In genomic region chr10:73246783-73247508, GRCh38 we compare ENCODE assay signal across 1 cellular context.
TF ChIP-seq lines count a peak whose summit lies in the region.

Gene DNAJC9 (minus strand): TSS chr10:73247255. CDS start chr10:73247189, 66 bp downstream.

TF ChIP-seq in GM12878, 131 proteins besides CTCF, POLR2A, EP300 and RAD21 (continued from another document and continues in another):
- TF ChIP-seq, protein P1, sequence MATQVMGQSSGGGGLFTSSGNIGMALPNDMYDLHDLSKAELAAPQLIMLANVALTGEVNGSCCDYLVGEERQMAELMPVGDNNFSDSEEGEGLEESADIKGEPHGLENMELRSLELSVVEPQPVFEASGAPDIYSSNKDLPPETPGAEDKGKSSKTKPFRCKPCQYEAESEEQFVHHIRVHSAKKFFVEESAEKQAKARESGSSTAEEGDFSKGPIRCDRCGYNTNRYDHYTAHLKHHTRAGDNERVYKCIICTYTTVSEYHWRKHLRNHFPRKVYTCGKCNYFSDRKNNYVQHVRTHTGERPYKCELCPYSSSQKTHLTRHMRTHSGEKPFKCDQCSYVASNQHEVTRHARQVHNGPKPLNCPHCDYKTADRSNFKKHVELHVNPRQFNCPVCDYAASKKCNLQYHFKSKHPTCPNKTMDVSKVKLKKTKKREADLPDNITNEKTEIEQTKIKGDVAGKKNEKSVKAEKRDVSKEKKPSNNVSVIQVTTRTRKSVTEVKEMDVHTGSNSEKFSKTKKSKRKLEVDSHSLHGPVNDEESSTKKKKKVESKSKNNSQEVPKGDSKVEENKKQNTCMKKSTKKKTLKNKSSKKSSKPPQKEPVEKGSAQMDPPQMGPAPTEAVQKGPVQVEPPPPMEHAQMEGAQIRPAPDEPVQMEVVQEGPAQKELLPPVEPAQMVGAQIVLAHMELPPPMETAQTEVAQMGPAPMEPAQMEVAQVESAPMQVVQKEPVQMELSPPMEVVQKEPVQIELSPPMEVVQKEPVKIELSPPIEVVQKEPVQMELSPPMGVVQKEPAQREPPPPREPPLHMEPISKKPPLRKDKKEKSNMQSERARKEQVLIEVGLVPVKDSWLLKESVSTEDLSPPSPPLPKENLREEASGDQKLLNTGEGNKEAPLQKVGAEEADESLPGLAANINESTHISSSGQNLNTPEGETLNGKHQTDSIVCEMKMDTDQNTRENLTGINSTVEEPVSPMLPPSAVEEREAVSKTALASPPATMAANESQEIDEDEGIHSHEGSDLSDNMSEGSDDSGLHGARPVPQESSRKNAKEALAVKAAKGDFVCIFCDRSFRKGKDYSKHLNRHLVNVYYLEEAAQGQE (IDR thresholded peaks at IDR 0.05; ENCODE audit: low read depth, low read length), result no peak
- TF ChIP-seq ASH2L (IDR thresholded peaks at IDR 0.05; ENCODE audit: borderline replicate concordance, low read depth) (0 out of 2 replicates have a peak, but pooled peaks have one; percentile 52), YBX1 (IDR thresholded peaks at IDR 0.05) (no peak), MTA3 (IDR thresholded peaks at IDR 0.05; ENCODE audit: borderline replicate concordance, low read length) (no peak), FOXM1 (IDR thresholded peaks at IDR 0.05; ENCODE audit: low read depth, low read length) (peak; percentile 41; the same call in 1 of the 2 replicates), BMI1 (IDR thresholded peaks at IDR 0.05; ENCODE audit: borderline replicate concordance) (no peak), SPI1 (IDR thresholded peaks at IDR 0.05; ENCODE audit: borderline replicate concordance, insufficient read depth, low read depth, low read length) (no peak), E2F4 (IDR thresholded peaks at IDR 0.05; ENCODE audit: low read depth, low read length) (peak; percentile 84), MYB (IDR thresholded peaks at IDR 0.05; ENCODE audit: borderline replicate concordance, low read depth, low read length) (no peak), ZNF274 (IDR thresholded peaks at IDR 0.05; ENCODE audit: insufficient read depth, insufficient read length) (no peak), CBX5 (IDR thresholded peaks at IDR 0.05; ENCODE audit: low read depth) (peak; percentile 26; the same call in 1 of the 2 replicates), HCFC1 (IDR thresholded peaks at IDR 0.05; ENCODE audit: low read length) (peak; percentile 62), CHD2 (IDR thresholded peaks at IDR 0.05; ENCODE audit: borderline replicate concordance, low read depth, low read length) (peak; percentile 61), IRF4 (IDR thresholded peaks at IDR 0.05; ENCODE audit: low read depth, low read length) (no peak)
- TF ChIP-seq, protein P2, sequence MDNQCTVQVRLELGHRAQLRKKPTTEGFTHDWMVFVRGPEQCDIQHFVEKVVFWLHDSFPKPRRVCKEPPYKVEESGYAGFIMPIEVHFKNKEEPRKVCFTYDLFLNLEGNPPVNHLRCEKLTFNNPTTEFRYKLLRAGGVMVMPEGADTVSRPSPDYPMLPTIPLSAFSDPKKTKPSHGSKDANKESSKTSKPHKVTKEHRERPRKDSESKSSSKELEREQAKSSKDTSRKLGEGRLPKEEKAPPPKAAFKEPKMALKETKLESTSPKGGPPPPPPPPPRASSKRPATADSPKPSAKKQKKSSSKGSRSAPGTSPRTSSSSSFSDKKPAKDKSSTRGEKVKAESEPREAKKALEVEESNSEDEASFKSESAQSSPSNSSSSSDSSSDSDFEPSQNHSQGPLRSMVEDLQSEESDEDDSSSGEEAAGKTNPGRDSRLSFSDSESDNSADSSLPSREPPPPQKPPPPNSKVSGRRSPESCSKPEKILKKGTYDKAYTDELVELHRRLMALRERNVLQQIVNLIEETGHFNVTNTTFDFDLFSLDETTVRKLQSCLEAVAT (IDR thresholded peaks at IDR 0.05), result peak; percentile 14; the same call in 1 of the 2 replicates
- TF ChIP-seq, protein P3, sequence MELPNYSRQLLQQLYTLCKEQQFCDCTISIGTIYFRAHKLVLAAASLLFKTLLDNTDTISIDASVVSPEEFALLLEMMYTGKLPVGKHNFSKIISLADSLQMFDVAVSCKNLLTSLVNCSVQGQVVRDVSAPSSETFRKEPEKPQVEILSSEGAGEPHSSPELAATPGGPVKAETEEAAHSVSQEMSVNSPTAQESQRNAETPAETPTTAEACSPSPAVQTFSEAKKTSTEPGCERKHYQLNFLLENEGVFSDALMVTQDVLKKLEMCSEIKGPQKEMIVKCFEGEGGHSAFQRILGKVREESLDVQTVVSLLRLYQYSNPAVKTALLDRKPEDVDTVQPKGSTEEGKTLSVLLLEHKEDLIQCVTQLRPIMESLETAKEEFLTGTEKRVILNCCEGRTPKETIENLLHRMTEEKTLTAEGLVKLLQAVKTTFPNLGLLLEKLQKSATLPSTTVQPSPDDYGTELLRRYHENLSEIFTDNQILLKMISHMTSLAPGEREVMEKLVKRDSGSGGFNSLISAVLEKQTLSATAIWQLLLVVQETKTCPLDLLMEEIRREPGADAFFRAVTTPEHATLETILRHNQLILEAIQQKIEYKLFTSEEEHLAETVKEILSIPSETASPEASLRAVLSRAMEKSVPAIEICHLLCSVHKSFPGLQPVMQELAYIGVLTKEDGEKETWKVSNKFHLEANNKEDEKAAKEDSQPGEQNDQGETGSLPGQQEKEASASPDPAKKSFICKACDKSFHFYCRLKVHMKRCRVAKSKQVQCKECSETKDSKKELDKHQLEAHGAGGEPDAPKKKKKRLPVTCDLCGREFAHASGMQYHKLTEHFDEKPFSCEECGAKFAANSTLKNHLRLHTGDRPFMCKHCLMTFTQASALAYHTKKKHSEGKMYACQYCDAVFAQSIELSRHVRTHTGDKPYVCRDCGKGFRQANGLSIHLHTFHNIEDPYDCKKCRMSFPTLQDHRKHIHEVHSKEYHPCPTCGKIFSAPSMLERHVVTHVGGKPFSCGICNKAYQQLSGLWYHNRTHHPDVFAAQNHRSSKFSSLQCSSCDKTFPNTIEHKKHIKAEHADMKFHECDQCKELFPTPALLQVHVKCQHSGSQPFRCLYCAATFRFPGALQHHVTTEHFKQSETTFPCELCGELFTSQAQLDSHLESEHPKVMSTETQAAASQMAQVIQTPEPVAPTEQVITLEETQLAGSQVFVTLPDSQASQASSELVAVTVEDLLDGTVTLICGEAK (IDR thresholded peaks at IDR 0.05; ENCODE audit: borderline replicate concordance), result 0 out of 2 replicates have a peak, but pooled peaks have one; percentile 10
- TF ChIP-seq, protein P4, sequence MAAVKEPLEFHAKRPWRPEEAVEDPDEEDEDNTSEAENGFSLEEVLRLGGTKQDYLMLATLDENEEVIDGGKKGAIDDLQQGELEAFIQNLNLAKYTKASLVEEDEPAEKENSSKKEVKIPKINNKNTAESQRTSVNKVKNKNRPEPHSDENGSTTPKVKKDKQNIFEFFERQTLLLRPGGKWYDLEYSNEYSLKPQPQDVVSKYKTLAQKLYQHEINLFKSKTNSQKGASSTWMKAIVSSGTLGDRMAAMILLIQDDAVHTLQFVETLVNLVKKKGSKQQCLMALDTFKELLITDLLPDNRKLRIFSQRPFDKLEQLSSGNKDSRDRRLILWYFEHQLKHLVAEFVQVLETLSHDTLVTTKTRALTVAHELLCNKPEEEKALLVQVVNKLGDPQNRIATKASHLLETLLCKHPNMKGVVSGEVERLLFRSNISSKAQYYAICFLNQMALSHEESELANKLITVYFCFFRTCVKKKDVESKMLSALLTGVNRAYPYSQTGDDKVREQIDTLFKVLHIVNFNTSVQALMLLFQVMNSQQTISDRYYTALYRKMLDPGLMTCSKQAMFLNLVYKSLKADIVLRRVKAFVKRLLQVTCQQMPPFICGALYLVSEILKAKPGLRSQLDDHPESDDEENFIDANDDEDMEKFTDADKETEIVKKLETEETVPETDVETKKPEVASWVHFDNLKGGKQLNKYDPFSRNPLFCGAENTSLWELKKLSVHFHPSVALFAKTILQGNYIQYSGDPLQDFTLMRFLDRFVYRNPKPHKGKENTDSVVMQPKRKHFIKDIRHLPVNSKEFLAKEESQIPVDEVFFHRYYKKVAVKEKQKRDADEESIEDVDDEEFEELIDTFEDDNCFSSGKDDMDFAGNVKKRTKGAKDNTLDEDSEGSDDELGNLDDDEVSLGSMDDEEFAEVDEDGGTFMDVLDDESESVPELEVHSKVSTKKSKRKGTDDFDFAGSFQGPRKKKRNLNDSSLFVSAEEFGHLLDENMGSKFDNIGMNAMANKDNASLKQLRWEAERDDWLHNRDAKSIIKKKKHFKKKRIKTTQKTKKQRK (IDR thresholded peaks at IDR 0.05; ENCODE audit: low read depth, low read length), result no peak
- TF ChIP-seq, protein P5, sequence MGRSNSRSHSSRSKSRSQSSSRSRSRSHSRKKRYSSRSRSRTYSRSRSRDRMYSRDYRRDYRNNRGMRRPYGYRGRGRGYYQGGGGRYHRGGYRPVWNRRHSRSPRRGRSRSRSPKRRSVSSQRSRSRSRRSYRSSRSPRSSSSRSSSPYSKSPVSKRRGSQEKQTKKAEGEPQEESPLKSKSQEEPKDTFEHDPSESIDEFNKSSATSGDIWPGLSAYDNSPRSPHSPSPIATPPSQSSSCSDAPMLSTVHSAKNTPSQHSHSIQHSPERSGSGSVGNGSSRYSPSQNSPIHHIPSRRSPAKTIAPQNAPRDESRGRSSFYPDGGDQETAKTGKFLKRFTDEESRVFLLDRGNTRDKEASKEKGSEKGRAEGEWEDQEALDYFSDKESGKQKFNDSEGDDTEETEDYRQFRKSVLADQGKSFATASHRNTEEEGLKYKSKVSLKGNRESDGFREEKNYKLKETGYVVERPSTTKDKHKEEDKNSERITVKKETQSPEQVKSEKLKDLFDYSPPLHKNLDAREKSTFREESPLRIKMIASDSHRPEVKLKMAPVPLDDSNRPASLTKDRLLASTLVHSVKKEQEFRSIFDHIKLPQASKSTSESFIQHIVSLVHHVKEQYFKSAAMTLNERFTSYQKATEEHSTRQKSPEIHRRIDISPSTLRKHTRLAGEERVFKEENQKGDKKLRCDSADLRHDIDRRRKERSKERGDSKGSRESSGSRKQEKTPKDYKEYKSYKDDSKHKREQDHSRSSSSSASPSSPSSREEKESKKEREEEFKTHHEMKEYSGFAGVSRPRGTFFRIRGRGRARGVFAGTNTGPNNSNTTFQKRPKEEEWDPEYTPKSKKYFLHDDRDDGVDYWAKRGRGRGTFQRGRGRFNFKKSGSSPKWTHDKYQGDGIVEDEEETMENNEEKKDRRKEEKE (IDR thresholded peaks at IDR 0.05), result no peak
- TF ChIP-seq, protein P6, sequence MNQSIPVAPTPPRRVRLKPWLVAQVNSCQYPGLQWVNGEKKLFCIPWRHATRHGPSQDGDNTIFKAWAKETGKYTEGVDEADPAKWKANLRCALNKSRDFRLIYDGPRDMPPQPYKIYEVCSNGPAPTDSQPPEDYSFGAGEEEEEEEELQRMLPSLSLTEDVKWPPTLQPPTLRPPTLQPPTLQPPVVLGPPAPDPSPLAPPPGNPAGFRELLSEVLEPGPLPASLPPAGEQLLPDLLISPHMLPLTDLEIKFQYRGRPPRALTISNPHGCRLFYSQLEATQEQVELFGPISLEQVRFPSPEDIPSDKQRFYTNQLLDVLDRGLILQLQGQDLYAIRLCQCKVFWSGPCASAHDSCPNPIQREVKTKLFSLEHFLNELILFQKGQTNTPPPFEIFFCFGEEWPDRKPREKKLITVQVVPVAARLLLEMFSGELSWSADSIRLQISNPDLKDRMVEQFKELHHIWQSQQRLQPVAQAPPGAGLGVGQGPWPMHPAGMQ (IDR thresholded peaks at IDR 0.05; ENCODE audit: borderline replicate concordance), result no peak
- TF ChIP-seq, protein P7, sequence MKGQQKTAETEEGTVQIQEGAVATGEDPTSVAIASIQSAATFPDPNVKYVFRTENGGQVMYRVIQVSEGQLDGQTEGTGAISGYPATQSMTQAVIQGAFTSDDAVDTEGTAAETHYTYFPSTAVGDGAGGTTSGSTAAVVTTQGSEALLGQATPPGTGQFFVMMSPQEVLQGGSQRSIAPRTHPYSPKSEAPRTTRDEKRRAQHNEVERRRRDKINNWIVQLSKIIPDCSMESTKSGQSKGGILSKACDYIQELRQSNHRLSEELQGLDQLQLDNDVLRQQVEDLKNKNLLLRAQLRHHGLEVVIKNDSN (IDR thresholded peaks at IDR 0.05; ENCODE audit: borderline replicate concordance, extremely low read length, insufficient read depth, low read depth, low read length), result no peak
- TF ChIP-seq, protein P8, sequence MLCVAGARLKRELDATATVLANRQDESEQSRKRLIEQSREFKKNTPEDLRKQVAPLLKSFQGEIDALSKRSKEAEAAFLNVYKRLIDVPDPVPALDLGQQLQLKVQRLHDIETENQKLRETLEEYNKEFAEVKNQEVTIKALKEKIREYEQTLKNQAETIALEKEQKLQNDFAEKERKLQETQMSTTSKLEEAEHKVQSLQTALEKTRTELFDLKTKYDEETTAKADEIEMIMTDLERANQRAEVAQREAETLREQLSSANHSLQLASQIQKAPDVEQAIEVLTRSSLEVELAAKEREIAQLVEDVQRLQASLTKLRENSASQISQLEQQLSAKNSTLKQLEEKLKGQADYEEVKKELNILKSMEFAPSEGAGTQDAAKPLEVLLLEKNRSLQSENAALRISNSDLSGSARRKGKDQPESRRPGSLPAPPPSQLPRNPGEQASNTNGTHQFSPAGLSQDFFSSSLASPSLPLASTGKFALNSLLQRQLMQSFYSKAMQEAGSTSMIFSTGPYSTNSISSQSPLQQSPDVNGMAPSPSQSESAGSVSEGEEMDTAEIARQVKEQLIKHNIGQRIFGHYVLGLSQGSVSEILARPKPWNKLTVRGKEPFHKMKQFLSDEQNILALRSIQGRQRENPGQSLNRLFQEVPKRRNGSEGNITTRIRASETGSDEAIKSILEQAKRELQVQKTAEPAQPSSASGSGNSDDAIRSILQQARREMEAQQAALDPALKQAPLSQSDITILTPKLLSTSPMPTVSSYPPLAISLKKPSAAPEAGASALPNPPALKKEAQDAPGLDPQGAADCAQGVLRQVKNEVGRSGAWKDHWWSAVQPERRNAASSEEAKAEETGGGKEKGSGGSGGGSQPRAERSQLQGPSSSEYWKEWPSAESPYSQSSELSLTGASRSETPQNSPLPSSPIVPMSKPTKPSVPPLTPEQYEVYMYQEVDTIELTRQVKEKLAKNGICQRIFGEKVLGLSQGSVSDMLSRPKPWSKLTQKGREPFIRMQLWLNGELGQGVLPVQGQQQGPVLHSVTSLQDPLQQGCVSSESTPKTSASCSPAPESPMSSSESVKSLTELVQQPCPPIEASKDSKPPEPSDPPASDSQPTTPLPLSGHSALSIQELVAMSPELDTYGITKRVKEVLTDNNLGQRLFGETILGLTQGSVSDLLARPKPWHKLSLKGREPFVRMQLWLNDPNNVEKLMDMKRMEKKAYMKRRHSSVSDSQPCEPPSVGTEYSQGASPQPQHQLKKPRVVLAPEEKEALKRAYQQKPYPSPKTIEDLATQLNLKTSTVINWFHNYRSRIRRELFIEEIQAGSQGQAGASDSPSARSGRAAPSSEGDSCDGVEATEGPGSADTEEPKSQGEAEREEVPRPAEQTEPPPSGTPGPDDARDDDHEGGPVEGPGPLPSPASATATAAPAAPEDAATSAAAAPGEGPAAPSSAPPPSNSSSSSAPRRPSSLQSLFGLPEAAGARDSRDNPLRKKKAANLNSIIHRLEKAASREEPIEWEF (IDR thresholded peaks at IDR 0.05; ENCODE audit: insufficient replicate concordance, low read depth, low read length), result no peak
- TF ChIP-seq, protein P9, sequence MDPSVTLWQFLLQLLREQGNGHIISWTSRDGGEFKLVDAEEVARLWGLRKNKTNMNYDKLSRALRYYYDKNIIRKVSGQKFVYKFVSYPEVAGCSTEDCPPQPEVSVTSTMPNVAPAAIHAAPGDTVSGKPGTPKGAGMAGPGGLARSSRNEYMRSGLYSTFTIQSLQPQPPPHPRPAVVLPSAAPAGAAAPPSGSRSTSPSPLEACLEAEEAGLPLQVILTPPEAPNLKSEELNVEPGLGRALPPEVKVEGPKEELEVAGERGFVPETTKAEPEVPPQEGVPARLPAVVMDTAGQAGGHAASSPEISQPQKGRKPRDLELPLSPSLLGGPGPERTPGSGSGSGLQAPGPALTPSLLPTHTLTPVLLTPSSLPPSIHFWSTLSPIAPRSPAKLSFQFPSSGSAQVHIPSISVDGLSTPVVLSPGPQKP (IDR thresholded peaks at IDR 0.05; ENCODE audit: low read depth, low read length), result no peak
